In genomic region chr12:11170810-11171144, GRCh38 we compare ENCODE assay signal across 9 cellular contexts. TPM values are rescaled to one million over a fixed set of nuclear protein-coding genes. Genes with fewer than 3 reads are reported as not detected.
DNase-seq lines count a peak whose midpoint lies in the region; ATAC-seq, FAIRE-seq and TF ChIP-seq lines count a peak whose summit lies in the region.
"Had no signal": no experiment of that assay in that cellular context is flagged by ENCODE, and none has a peak within 500 bp of the region (broad histone marks: within the 10 kb centered on the region; RNA-seq: fewer than 3 reads in every experiment).

No MANE protein-coding gene starts in this region.

- peaks cover 62% of the 10 kb centered on the region for H3K4me1 Mint-ChIP-seq in activated CD4-positive, alpha-beta T cell treated with anti-CD3 and anti-CD28 coated beads, Interleukin-2, amount 10 ng/mL, durations not matched to agents 7 days and 5 days

- peak; percentile 56 for FAIRE-seq in HepG2 (lab: Jason Lieb, UNC)

- no peaks in the 10 kb centered on the region for H3K27me3 Mint-ChIP-seq in activated CD4-positive, alpha-beta T cell treated with anti-CD3 and anti-CD28 coated beads, Interleukin-2, amount 10 ng/mL, durations not matched to agents 7 days and 5 days

- peak overlapping the region; percentile 78 for H3K27ac ChIP-seq in angular gyrus (ENCODE audit: low read depth, low read length)
- H3K27ac ChIP-seq in HepG2 (ENCODE audit: extremely low read length, insufficient read depth, low read length), result peak overlapping the region; percentile 95
- H3K27ac ChIP-seq in thymus (ENCODE audit: low read depth), result peak overlapping the region; percentile 99

- H3K9me3 ChIP-seq in HepG2 (ENCODE audit: low read length) (no peaks in the 10 kb centered on the region), thymus (ENCODE audit: control insufficient read depth) (no peaks in the 10 kb centered on the region)

- POLR2A ChIA-PET in activated CD4-positive, alpha-beta T cell treated with anti-CD3 and anti-CD28 coated beads, Interleukin-2, amount 10 ng/mL, durations not matched to agents 7 days and 5 days (lab: Charles Lee), result interaction anchor here (0.6 kb wide), 1 partner anchor 98 kb away, joined by 5 read pairs; no protein-coding TSS in a partner anchor
- POLR2A ChIA-PET in HepG2 (lab: Yijun Ruan, JAX), result interaction anchor here (0.6 to 2.1 kb wide), 18 partner anchors 8 to 958 kb away, joined by 3 to 11 read pairs (median 4); partner anchors contain the start of genes GABARAPL1 and TAS2R19

- DNase-seq in activated CD4-positive, alpha-beta T cell treated with anti-CD3 and anti-CD28 coated beads, Interleukin-2, amount 10 ng/mL, durations not matched to agents 7 days and 5 days, result no peak
- DNase-seq in activated CD4-positive, alpha-beta T cell treated with anti-CD3 and anti-CD28 coated beads, Interleukin-2, amount 50 U/mL, for 4 hours, result no peak
- DNase-seq in HepG2 (ENCODE audit: low spot score) (no peak), globus pallidus (ENCODE audit: low spot score) (no peak), medulla oblongata (ENCODE audit: extremely low spot score) (no peak), HK-2 (ENCODE audit: unreplicated experiment) (no peak)

- TF ChIP-seq EP300 in HepG2 (IDR thresholded peaks at IDR 0.05; ENCODE audit: low read depth in 2 of 2, low read length in 2 of 2) (no peak), HepG2 (CRISPR knock-in tag; IDR thresholded peaks at IDR 0.05; ENCODE audit: borderline replicate concordance) (no peak)

- no peak for TF ChIP-seq CTCF in HepG2 (CRISPR knock-in tag; IDR thresholded peaks at IDR 0.05)

- H3K27ac Mint-ChIP-seq in activated CD4-positive, alpha-beta T cell treated with anti-CD3 and anti-CD28 coated beads, Interleukin-2, amount 10 ng/mL, durations not matched to agents 7 days and 5 days, result peak overlapping the region; percentile 100

- no peaks in the 10 kb centered on the region for H3K9me3 Mint-ChIP-seq in activated CD4-positive, alpha-beta T cell treated with anti-CD3 and anti-CD28 coated beads, Interleukin-2, amount 10 ng/mL, durations not matched to agents 7 days and 5 days

- no peak for TF ChIP-seq POLR2A in HepG2 (IDR thresholded peaks at IDR 0.05; ENCODE audit: insufficient read depth in 1 of 2, low read depth in 2 of 2, low read length in 2 of 2)

- intact Hi-C loops in HepG2 (cut with micrococcal nuclease; ENCODE audit: unreplicated experiment), result no loop called here

- CTCF ChIA-PET in activated CD4-positive, alpha-beta T cell treated with anti-CD3 and anti-CD28 coated beads, Interleukin-2, amount 10 ng/mL, durations not matched to agents 7 days and 5 days (lab: Charles Lee), result no interaction called here
- CTCF ChIA-PET in HepG2 (lab: Yijun Ruan, JAX; ENCODE audit: low intra/inter-chr PET ratio, low total read pairs), result no interaction called here

- peak overlapping the region; percentile 98 for H3K9ac ChIP-seq in HepG2 (ENCODE audit: insufficient read depth, low read depth, low read length)

- peaks cover 67% of the 10 kb centered on the region for H3K36me3 Mint-ChIP-seq in activated CD4-positive, alpha-beta T cell treated with anti-CD3 and anti-CD28 coated beads, Interleukin-2, amount 10 ng/mL, durations not matched to agents 7 days and 5 days (ENCODE audit: low read depth)

- H3K27me3 ChIP-seq in HepG2 (ENCODE audit: control insufficient read depth in 1 of 2, insufficient read depth in 2 of 2, low read length in 2 of 2) (no peaks in the 10 kb centered on the region; a peak in 1 of 5 replicates), thymus (ENCODE audit: control insufficient read depth, insufficient read depth) (no peaks in the 10 kb centered on the region)

- BruUV-seq in HepG2 (replicated peaks; lab: Mats Ljungman, UMichigan), result no TSS peak

- peak overlapping the region; percentile 96 for H3K4me3 Mint-ChIP-seq in activated CD4-positive, alpha-beta T cell treated with anti-CD3 and anti-CD28 coated beads, Interleukin-2, amount 10 ng/mL, durations not matched to agents 7 days and 5 days

- no peak for TF ChIP-seq RAD21 in HepG2 (CRISPR knock-in tag; IDR thresholded peaks at IDR 0.05)

- 0% methylated on average over 4 of the region's 4 CpGs for WGBS in HepG2 (ENCODE audit: low lambda C conversion rate)
- WGBS in thymus, result 4% methylated on average over 4 of the region's 4 CpGs

- H3K4me3 ChIP-seq in HepG2 (replicated peaks in 1 of 3; ENCODE audit: insufficient read depth in 1 of 3, low read depth in 2 of 3, low read length in 3 of 3) (peak overlapping the region; percentile 84 to 94 (median 84)), thymus (ENCODE audit: low read length) (peak overlapping the region; percentile 50)

- peaks cover 70% of the 10 kb centered on the region for H3K79me2 ChIP-seq in HepG2 (ENCODE audit: insufficient read depth, low read length)

- no peak for ATAC-seq in HepG2

- no peak overlapping the region for H2AFZ ChIP-seq in HepG2 (ENCODE audit: low read length)

- peaks cover 54% of the 10 kb centered on the region for H3K4me1 ChIP-seq in HepG2 (ENCODE audit: insufficient read depth, low read length)
- peaks cover 8% of the 10 kb centered on the region for H3K4me1 ChIP-seq in thymus (ENCODE audit: control insufficient read depth, insufficient read depth, low read length)

- in situ Hi-C loops in HepG2 (cut with HindIII; ENCODE audit: extremely low pct_ligation_motif_present, low pct_unique_long_range_greater_than_20kb), result no loop called here

- H3K36me3 ChIP-seq in HepG2 (replicated peaks in 1 of 2; ENCODE audit: control insufficient read depth in 1 of 2, insufficient read depth in 2 of 2, low read length in 2 of 2) (peaks cover 3 to 9% of the 10 kb centered on the region in 2 experiments; a peak in 4 of 5 replicates), thymus (ENCODE audit: control insufficient read depth, insufficient read depth) (peaks cover 6% of the 10 kb centered on the region)

- peak overlapping the region; percentile 75 for H3K4me2 ChIP-seq in HepG2 (ENCODE audit: low read depth, low read length)

- peaks cover 22% of the 10 kb centered on the region for H4K20me1 ChIP-seq in HepG2 (ENCODE audit: insufficient read depth, low read length)

RNA-seq across cellular contexts. Expression of gene SMIM10L1, which starts 0.2 kb away (rescaled TPM):
- 1 to 10 TPM; 8.1 to 8.3 TPM for total RNA-seq in activated CD4-positive, alpha-beta T cell treated with anti-CD3 and anti-CD28 coated beads, Interleukin-2, amount 10 ng/mL, durations not matched to agents 7 days and 5 days
- 11.8 and 12.5 TPM in 2 replicates for total RNA-seq in HepG2 (2016; rRNA removed; fragmentation: Illumina TruSeq; extraction: Trizol)
- 7.0 and 8.8 TPM in 2 replicates for total RNA-seq in HepG2 (2016; cell fraction: cytosol; rRNA removed; fragmentation: Illumina TruSeq; extraction: Trizol; ENCODE audit: low read depth)
- 10.5 and 11.6 TPM in 2 replicates for total RNA-seq in HepG2 (2016; cell fraction: insoluble cytoplasmic fraction; rRNA removed; fragmentation: Illumina TruSeq; extraction: Trizol)
- total RNA-seq in HepG2 (2016; cell fraction: membrane; rRNA removed; fragmentation: Illumina TruSeq; extraction: Trizol), result 13.7 and 15.0 TPM in 2 replicates
- total RNA-seq in HepG2 (2016; cell fraction: nucleus; rRNA removed; fragmentation: Illumina TruSeq; extraction: Trizol), result 8.7 and 9.8 TPM in 2 replicates
- polyA plus RNA-seq in HepG2 (2011; rRNA removed) (3.7 and 4.2 TPM in 2 replicates), thymus (16.9 TPM)
- polyA plus RNA-seq in HepG2 (2011; cell fraction: cytosol; rRNA removed), result 4.1 and 4.2 TPM in 2 replicates
- 2.9 and 3.3 TPM in 2 replicates for polyA plus RNA-seq in HepG2 (2011; cell fraction: nucleus; rRNA removed)
- polyA plus RNA-seq in HepG2 (2012), result 7.2 and 9.0 TPM in 2 replicates
- 10.0 and 13.7 TPM in 2 replicates for polyA plus RNA-seq in HepG2 (2016; cell fraction: cytosol; fragmentation: Illumina TruSeq; extraction: Trizol; ENCODE audit: low read depth)
- 16.3 and 17.9 TPM in 2 replicates for polyA plus RNA-seq in HepG2 (2016; cell fraction: insoluble cytoplasmic fraction; fragmentation: Illumina TruSeq; extraction: Trizol; ENCODE audit: low read depth)
- polyA plus RNA-seq in HepG2 (2016; cell fraction: membrane; fragmentation: Illumina TruSeq; extraction: Trizol; ENCODE audit: low read depth), result 14.9 and 17.2 TPM in 2 replicates
- 10.1 and 11.1 TPM in 2 replicates for polyA plus RNA-seq in HepG2 (2016; cell fraction: nucleus; fragmentation: Illumina TruSeq; extraction: Trizol; ENCODE audit: insufficient read depth, low read depth)
- polyA minus RNA-seq in HepG2 (2011; rRNA and poly(A)+ RNA removed; ENCODE audit: low replicate concordance), result 1.9 and 4.0 TPM in 2 replicates
- 3.1 and 3.5 TPM in 2 replicates for polyA minus RNA-seq in HepG2 (2011; cell fraction: cytosol; rRNA and poly(A)+ RNA removed)
- 8.2 and 9.3 TPM in 2 replicates for polyA minus RNA-seq in HepG2 (2011; cell fraction: nucleus; rRNA and poly(A)+ RNA removed)

RNA-seq across cellular contexts. Expression of gene TAS2R42, which starts 16.0 kb away (rescaled TPM):
- total RNA-seq in activated CD4-positive, alpha-beta T cell treated with anti-CD3 and anti-CD28 coated beads, Interleukin-2, amount 10 ng/mL, durations not matched to agents 7 days and 5 days, result not detected
- total RNA-seq in HepG2 (2016; rRNA removed; fragmentation: Illumina TruSeq; extraction: Trizol), result not detected in 2 replicates
- not detected in 2 replicates for total RNA-seq in HepG2 (2016; cell fraction: cytosol; rRNA removed; fragmentation: Illumina TruSeq; extraction: Trizol; ENCODE audit: low read depth)
- total RNA-seq in HepG2 (2016; cell fraction: insoluble cytoplasmic fraction; rRNA removed; fragmentation: Illumina TruSeq; extraction: Trizol), result not detected in 2 replicates
- not detected in 2 replicates for total RNA-seq in HepG2 (2016; cell fraction: membrane; rRNA removed; fragmentation: Illumina TruSeq; extraction: Trizol)
- not detected in 2 replicates for total RNA-seq in HepG2 (2016; cell fraction: nucleus; rRNA removed; fragmentation: Illumina TruSeq; extraction: Trizol)
- polyA plus RNA-seq in HepG2 (2011; rRNA removed), result not detected in 2 replicates
- polyA plus RNA-seq in HepG2 (2011; cell fraction: cytosol; rRNA removed), result not detected in 2 replicates
- polyA plus RNA-seq in HepG2 (2011; cell fraction: nucleus; rRNA removed), result not detected in 2 replicates
- polyA plus RNA-seq in HepG2 (2012), result not detected in 2 replicates
- not detected in 2 replicates for polyA plus RNA-seq in HepG2 (2016; cell fraction: cytosol; fragmentation: Illumina TruSeq; extraction: Trizol; ENCODE audit: low read depth)
- polyA plus RNA-seq in HepG2 (2016; cell fraction: insoluble cytoplasmic fraction; fragmentation: Illumina TruSeq; extraction: Trizol; ENCODE audit: low read depth), result not detected in 2 replicates
- not detected in 2 replicates for polyA plus RNA-seq in HepG2 (2016; cell fraction: membrane; fragmentation: Illumina TruSeq; extraction: Trizol; ENCODE audit: low read depth)
- not detected in 2 replicates for polyA plus RNA-seq in HepG2 (2016; cell fraction: nucleus; fragmentation: Illumina TruSeq; extraction: Trizol; ENCODE audit: insufficient read depth, low read depth)
- polyA minus RNA-seq in HepG2 (2011; rRNA and poly(A)+ RNA removed; ENCODE audit: low replicate concordance), result not detected in 2 replicates
- polyA minus RNA-seq in HepG2 (2011; cell fraction: cytosol; rRNA and poly(A)+ RNA removed), result not detected in 2 replicates
- polyA minus RNA-seq in HepG2 (2011; cell fraction: nucleus; rRNA and poly(A)+ RNA removed), result not detected in 2 replicates
- 0.05 TPM for polyA plus RNA-seq in thymus
- total RNA-seq: HT1080 had no signal

RNA-seq across cellular contexts. Expression of gene TAS2R30, which starts 36.3 kb away (rescaled TPM):
- total RNA-seq in activated CD4-positive, alpha-beta T cell treated with anti-CD3 and anti-CD28 coated beads, Interleukin-2, amount 10 ng/mL, durations not matched to agents 7 days and 5 days, result 1 to 10 TPM; 2.0 to 2.6 TPM
- 0.72 and 5.2 TPM in 2 replicates for total RNA-seq in HepG2 (2016; rRNA removed; fragmentation: Illumina TruSeq; extraction: Trizol)
- not detected in 2 replicates for total RNA-seq in HepG2 (2016; cell fraction: cytosol; rRNA removed; fragmentation: Illumina TruSeq; extraction: Trizol; ENCODE audit: low read depth)
- 0.74 and 4.3 TPM in 2 replicates for total RNA-seq in HepG2 (2016; cell fraction: insoluble cytoplasmic fraction; rRNA removed; fragmentation: Illumina TruSeq; extraction: Trizol)
- 0.12 and 0.52 TPM in 2 replicates for total RNA-seq in HepG2 (2016; cell fraction: membrane; rRNA removed; fragmentation: Illumina TruSeq; extraction: Trizol)
- 35.3 and 40.7 TPM in 2 replicates for total RNA-seq in HepG2 (2016; cell fraction: nucleus; rRNA removed; fragmentation: Illumina TruSeq; extraction: Trizol)
- polyA plus RNA-seq in HepG2 (2011; rRNA removed), result 0.29 and 0.42 TPM in 2 replicates
- not detected in 2 replicates for polyA plus RNA-seq in HepG2 (2011; cell fraction: cytosol; rRNA removed)
- 2.2 and 3.1 TPM in 2 replicates for polyA plus RNA-seq in HepG2 (2011; cell fraction: nucleus; rRNA removed)
- polyA plus RNA-seq in HepG2 (2012), result 0.09 TPM in 1 of 2 replicates, not detected in the other
- polyA plus RNA-seq in HepG2 (2016; cell fraction: cytosol; fragmentation: Illumina TruSeq; extraction: Trizol; ENCODE audit: low read depth), result not detected in 2 replicates
- not detected in 2 replicates for polyA plus RNA-seq in HepG2 (2016; cell fraction: insoluble cytoplasmic fraction; fragmentation: Illumina TruSeq; extraction: Trizol; ENCODE audit: low read depth)
- polyA plus RNA-seq in HepG2 (2016; cell fraction: membrane; fragmentation: Illumina TruSeq; extraction: Trizol; ENCODE audit: low read depth), result not detected in 2 replicates
- 0.46 and 0.55 TPM in 2 replicates for polyA plus RNA-seq in HepG2 (2016; cell fraction: nucleus; fragmentation: Illumina TruSeq; extraction: Trizol; ENCODE audit: insufficient read depth, low read depth)
- 2.9 and 5.8 TPM in 2 replicates for polyA minus RNA-seq in HepG2 (2011; rRNA and poly(A)+ RNA removed; ENCODE audit: low replicate concordance)
- 0.44 TPM in 1 of 2 replicates, not detected in the other for polyA minus RNA-seq in HepG2 (2011; cell fraction: cytosol; rRNA and poly(A)+ RNA removed)
- 82.3 and 94.9 TPM in 2 replicates for polyA minus RNA-seq in HepG2 (2011; cell fraction: nucleus; rRNA and poly(A)+ RNA removed)
- polyA plus RNA-seq in thymus, result 0.14 TPM
